In genomic region chr7:143882611-143883078, GRCh38 we compare ENCODE assay signal across 8 cellular contexts. TPM values are rescaled to one million over a fixed set of nuclear protein-coding genes. Genes with fewer than 3 reads are reported as not detected.
DNase-seq lines count a peak whose midpoint lies in the region; ATAC-seq, FAIRE-seq and TF ChIP-seq lines count a peak whose summit lies in the region.

No MANE protein-coding gene starts in this region.

- intact Hi-C loops in mammary epithelial cell (cut with micrococcal nuclease), result no loop called here

- H3K4me3 ChIP-seq in mammary epithelial cell (replicated peaks in 1 of 3; ENCODE audit: insufficient read depth in 1 of 3, low read depth in 2 of 3, low read length in 3 of 3), result peak overlapping the region; percentile 50 to 64 (median 62)
- H3K4me3 ChIP-seq in iPS-15b (ENCODE audit: low read depth, low read length), result peak overlapping the region; percentile 76

- H3K9ac ChIP-seq in mammary epithelial cell (ENCODE audit: insufficient read depth, low read length) (peak overlapping the region; percentile 25), iPS-15b (ENCODE audit: low read depth, low read length) (no peak overlapping the region)

- no peak for FAIRE-seq in D721Med (lab: Jason Lieb, UNC)

- no peaks in the 10 kb centered on the region for H4K20me1 ChIP-seq in mammary epithelial cell (ENCODE audit: insufficient read depth, low read length)

- in situ Hi-C loops in mammary epithelial cell (cut with MboI; ENCODE audit: low sequenced_read_pairs in 2 of 2), result no loop called here

- H3K4me1 ChIP-seq in mammary epithelial cell (ENCODE audit: insufficient read depth, low read length), result peaks cover 4% of the 10 kb centered on the region
- H3K4me1 ChIP-seq in iPS-15b (ENCODE audit: control insufficient read depth, insufficient read depth, low read length), result peaks cover 8% of the 10 kb centered on the region

- peak overlapping the region; percentile 83 for H2AFZ ChIP-seq in mammary epithelial cell (ENCODE audit: low read depth, low read length)

- peak overlapping the region; percentile 97 for H3K4me2 ChIP-seq in mammary epithelial cell (ENCODE audit: insufficient read depth, low read depth, low read length)

- peaks cover 16% of the 10 kb centered on the region for H3K79me2 ChIP-seq in mammary epithelial cell (ENCODE audit: insufficient read depth, low read length)

- CTCF ChIA-PET in mammary epithelial cell (lab: Charles Lee; ENCODE audit: low non-redundant PET) (no interaction called here), HEK293T (lab: Yijun Ruan, JAX) (interaction anchor here (0.6 kb wide), 1 partner anchor 468 kb away, joined by 3 read pairs; no protein-coding TSS in a partner anchor)

- H3K27ac ChIP-seq in mammary epithelial cell (ENCODE audit: insufficient read depth, low read depth, low read length), result no peak overlapping the region

- dilution Hi-C loops in mammary epithelial cell (cut with HindIII; ENCODE audit: low sequenced_read_pairs), result no loop called here

- no peak for ATAC-seq in HG02623 (IDR thresholded peaks at IDR 0.05; ENCODE audit: unreplicated experiment)

- no peaks in the 10 kb centered on the region for H3K9me3 ChIP-seq in mammary epithelial cell (replicated peaks; ENCODE audit: insufficient read depth, low read length)
- H3K9me3 ChIP-seq in iPS-15b (ENCODE audit: control insufficient read depth, insufficient read depth, low read length), result no peaks in the 10 kb centered on the region

- H3K27me3 ChIP-seq in mammary epithelial cell (ENCODE audit: insufficient read depth, low read length), result no peaks in the 10 kb centered on the region
- H3K27me3 ChIP-seq in iPS-15b (ENCODE audit: control insufficient read depth, insufficient read depth, low read length), result peaks cover 9% of the 10 kb centered on the region

- 8% methylated on average over 2 of the region's 26 CpGs for WGBS in mammary epithelial cell (ENCODE audit: low coverage, missing lambda C conversion rate)

- DNase-seq in D721Med (ENCODE audit: insufficient read length, low spot score), result peak; percentile 64
- DNase-seq in NCI-H1436 treated with DMSO at 0.1 percent for 48 hours (lab: John Stamatoyannopoulos, UW), result peak; percentile 22
- DNase-seq in mammary epithelial cell, result peak; percentile 6
- peak; percentile 91 for DNase-seq in retina
- DNase-seq in HEK293T (ENCODE audit: extremely low spot score), result no peak
- no peak for DNase-seq in activated CD8-positive, alpha-beta memory T cell treated with anti-CD3 and anti-CD28 coated beads, Interleukin-2, amount 50 U/mL, for 48 hours

- H3K36me3 ChIP-seq in mammary epithelial cell (ENCODE audit: insufficient read depth, low read length), result no peaks in the 10 kb centered on the region
- H3K36me3 ChIP-seq in iPS-15b (ENCODE audit: control insufficient read depth, insufficient read depth, low read length), result no peaks in the 10 kb centered on the region

- no TSS peak for BruUV-seq in mammary epithelial cell (replicated peaks; lab: Mats Ljungman, UMichigan)

- TF ChIP-seq CTCF in D721Med (IDR thresholded peaks at IDR 0.05; ENCODE audit: insufficient read depth, missing control alignments) (no peak), mammary epithelial cell (conservative IDR thresholded peaks at IDR 0.05 in 1 of 2, IDR thresholded peaks at IDR 0.05 in 1 of 2; ENCODE audit: extremely low read depth in 1 of 2, insufficient read depth in 1 of 2, low read depth in 1 of 2, low read length in 2 of 2) (no peak)

- POLR2A ChIA-PET in HEK293T (lab: Yijun Ruan, JAX), result interaction anchor here (9.0 kb wide), 1 partner anchor 18 kb away, joined by 60 read pairs; the partner anchor contains the start of gene TCAF1

TF ChIP-seq in HEK293T, 16 proteins besides CTCF, POLR2A, EP300 and RAD21:
- TF ChIP-seq TARDBP (IDR thresholded peaks at IDR 0.05) (no peak), LEF1 (IDR thresholded peaks at IDR 0.05; ENCODE audit: borderline replicate concordance) (no peak), ARNT (IDR thresholded peaks at IDR 0.05) (no peak), BHLHE40 (IDR thresholded peaks at IDR 0.05; ENCODE audit: borderline replicate concordance) (no peak), FOXA1 (IDR thresholded peaks at IDR 0.05) (no peak)

RNA-seq across cellular contexts. Expression of gene TCAF1, which starts 19.3 kb away (rescaled TPM):
- 10 to 100 TPM; 37.5 to 62.7 TPM for total RNA-seq in mammary epithelial cell
- 24.3 TPM for polyA plus RNA-seq in mammary epithelial cell
- polyA minus RNA-seq in mammary epithelial cell, result 70.9 TPM

RNA-seq across cellular contexts. Expression of gene OR2F2, which starts 52.4 kb away (rescaled TPM):
- under 1 TPM in 1 of 2 donors, not detected in 1; 0.17 TPM for total RNA-seq in mammary epithelial cell
- not detected for polyA plus RNA-seq in mammary epithelial cell
- polyA minus RNA-seq in mammary epithelial cell, result not detected

Comparison
In these comparisons a context has a peak if more than half of its experiments do, and no peak if none do; other contexts are left out.
1. DNase-seq: peak in D721Med (single experiment), NCI-H1436 treated with DMSO at 0.1 percent for 48 hours (single experiment), mammary epithelial cell (single experiment) and retina (single experiment); none in HEK293T (single experiment) and activated CD8-positive, alpha-beta memory T cell treated with anti-CD3 and anti-CD28 coated beads, Interleukin-2, amount 50 U/mL, for 48 hours (single experiment).